In the genomic region with DNA sequence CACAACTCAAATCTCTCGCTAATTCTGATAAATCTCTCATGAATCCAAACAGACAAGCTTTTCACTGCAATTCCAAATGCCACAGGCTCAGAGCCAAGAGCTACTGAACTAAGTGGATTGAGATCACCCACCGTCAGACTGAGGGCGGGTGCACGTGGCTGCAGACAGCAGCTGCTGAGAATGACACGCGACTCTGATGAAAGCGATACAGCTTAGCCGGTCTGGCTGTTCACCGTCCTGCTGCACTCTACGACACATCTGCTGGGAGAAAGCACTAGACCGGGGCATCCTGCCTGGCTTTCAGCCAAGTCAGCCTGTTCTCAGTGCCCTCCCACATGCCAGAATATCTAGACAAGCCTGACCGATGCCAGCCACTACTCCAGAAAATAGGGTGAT, we compare ENCODE assay signal across 2 cellular contexts.
TF ChIP-seq lines count a peak whose summit lies in the region.

No MANE protein-coding gene starts in this region.

TF ChIP-seq in IMR-90, 13 proteins besides CTCF, POLR2A, EP300 and RAD21 (continued from another document):
- TF ChIP-seq ELK1 (IDR thresholded peaks at IDR 0.05; ENCODE audit: borderline replicate concordance, low read depth, low read length) (no peak), SMC3 (IDR thresholded peaks at IDR 0.05; ENCODE audit: low read depth, low read length) (no peak), MXI1 (IDR thresholded peaks at IDR 0.05; ENCODE audit: borderline replicate concordance, low read depth, low read length) (peak; percentile 93), BHLHE40 (IDR thresholded peaks at IDR 0.05; ENCODE audit: low read depth, low read length) (peak; percentile 98), MAFK (IDR thresholded peaks at IDR 0.05; ENCODE audit: low read depth, low read length) (no peak), MAZ (IDR thresholded peaks at IDR 0.05; ENCODE audit: borderline replicate concordance, low read depth, low read length) (no peak), RFX5 (IDR thresholded peaks at IDR 0.05; ENCODE audit: low read depth, low read length) (no peak), CHD1 (IDR thresholded peaks at IDR 0.05; ENCODE audit: low read depth, low read length) (no peak), FOS (IDR thresholded peaks at IDR 0.05; ENCODE audit: low read depth, low read length) (no peak), NFE2L2 (IDR thresholded peaks at IDR 0.05; ENCODE audit: low read depth, low read length) (no peak), CEBPB (IDR thresholded peaks at IDR 0.05; ENCODE audit: low read depth, low read length) (peak; percentile 37; the same call in 1 of the 2 replicates)

TF ChIP-seq in SK-N-SH treated with all-trans-retinoic acid at 6 μM for 48 hours, 23 proteins besides CTCF, POLR2A, EP300 and RAD21 (continued from another document):
- TF ChIP-seq CSDC2 (CRISPR knock-in tag; IDR thresholded peaks at IDR 0.05) = 0 out of 2 replicates have a peak, but pooled peaks have one; percentile 35
- no peak for TF ChIP-seq ZNF565 (CRISPR knock-in tag; conservative IDR thresholded peaks at IDR 0.05; ENCODE audit: low read depth)
- no peak for TF ChIP-seq GLIS3 (CRISPR knock-in tag; IDR thresholded peaks at IDR 0.05)
- no peak for TF ChIP-seq ZNF8 (CRISPR knock-in tag; IDR thresholded peaks at IDR 0.05)
- TF ChIP-seq, protein P1, sequence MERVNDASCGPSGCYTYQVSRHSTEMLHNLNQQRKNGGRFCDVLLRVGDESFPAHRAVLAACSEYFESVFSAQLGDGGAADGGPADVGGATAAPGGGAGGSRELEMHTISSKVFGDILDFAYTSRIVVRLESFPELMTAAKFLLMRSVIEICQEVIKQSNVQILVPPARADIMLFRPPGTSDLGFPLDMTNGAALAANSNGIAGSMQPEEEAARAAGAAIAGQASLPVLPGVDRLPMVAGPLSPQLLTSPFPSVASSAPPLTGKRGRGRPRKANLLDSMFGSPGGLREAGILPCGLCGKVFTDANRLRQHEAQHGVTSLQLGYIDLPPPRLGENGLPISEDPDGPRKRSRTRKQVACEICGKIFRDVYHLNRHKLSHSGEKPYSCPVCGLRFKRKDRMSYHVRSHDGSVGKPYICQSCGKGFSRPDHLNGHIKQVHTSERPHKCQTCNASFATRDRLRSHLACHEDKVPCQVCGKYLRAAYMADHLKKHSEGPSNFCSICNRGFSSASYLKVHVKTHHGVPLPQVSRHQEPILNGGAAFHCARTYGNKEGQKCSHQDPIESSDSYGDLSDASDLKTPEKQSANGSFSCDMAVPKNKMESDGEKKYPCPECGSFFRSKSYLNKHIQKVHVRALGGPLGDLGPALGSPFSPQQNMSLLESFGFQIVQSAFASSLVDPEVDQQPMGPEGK (CRISPR knock-in tag; IDR thresholded peaks at IDR 0.05; ENCODE audit: borderline replicate concordance) = no peak
- TF ChIP-seq PPARA (CRISPR knock-in tag; IDR thresholded peaks at IDR 0.05; ENCODE audit: borderline replicate concordance) = no peak
- TF ChIP-seq ZNF70 (CRISPR knock-in tag; IDR thresholded peaks at IDR 0.05) = no peak
- no peak for TF ChIP-seq BACH2 (CRISPR knock-in tag; IDR thresholded peaks at IDR 0.05; ENCODE audit: borderline replicate concordance)
- TF ChIP-seq SNAI2 (CRISPR knock-in tag; IDR thresholded peaks at IDR 0.05) = no peak; the same call in 1 of the 2 replicates
- no peak for TF ChIP-seq ESRRG (CRISPR knock-in tag; IDR thresholded peaks at IDR 0.05)
- TF ChIP-seq CSRNP3 (CRISPR knock-in tag; IDR thresholded peaks at IDR 0.05) = no peak
- peak; percentile 56; the same call in 1 of the 2 replicates for TF ChIP-seq ZFP3 (CRISPR knock-in tag; IDR thresholded peaks at IDR 0.05)
- TF ChIP-seq, protein P2, sequence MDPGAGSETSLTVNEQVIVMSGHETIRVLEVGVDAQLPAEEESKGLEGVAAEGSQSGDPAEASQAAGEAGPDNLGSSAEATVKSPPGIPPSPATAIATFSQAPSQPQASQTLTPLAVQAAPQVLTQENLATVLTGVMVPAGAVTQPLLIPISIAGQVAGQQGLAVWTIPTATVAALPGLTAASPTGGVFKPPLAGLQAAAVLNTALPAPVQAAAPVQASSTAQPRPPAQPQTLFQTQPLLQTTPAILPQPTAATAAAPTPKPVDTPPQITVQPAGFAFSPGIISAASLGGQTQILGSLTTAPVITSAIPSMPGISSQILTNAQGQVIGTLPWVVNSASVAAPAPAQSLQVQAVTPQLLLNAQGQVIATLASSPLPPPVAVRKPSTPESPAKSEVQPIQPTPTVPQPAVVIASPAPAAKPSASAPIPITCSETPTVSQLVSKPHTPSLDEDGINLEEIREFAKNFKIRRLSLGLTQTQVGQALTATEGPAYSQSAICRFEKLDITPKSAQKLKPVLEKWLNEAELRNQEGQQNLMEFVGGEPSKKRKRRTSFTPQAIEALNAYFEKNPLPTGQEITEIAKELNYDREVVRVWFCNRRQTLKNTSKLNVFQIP (CRISPR knock-in tag; IDR thresholded peaks at IDR 0.05; ENCODE audit: borderline replicate concordance, low read depth) = no peak
- TF ChIP-seq, protein P3, sequence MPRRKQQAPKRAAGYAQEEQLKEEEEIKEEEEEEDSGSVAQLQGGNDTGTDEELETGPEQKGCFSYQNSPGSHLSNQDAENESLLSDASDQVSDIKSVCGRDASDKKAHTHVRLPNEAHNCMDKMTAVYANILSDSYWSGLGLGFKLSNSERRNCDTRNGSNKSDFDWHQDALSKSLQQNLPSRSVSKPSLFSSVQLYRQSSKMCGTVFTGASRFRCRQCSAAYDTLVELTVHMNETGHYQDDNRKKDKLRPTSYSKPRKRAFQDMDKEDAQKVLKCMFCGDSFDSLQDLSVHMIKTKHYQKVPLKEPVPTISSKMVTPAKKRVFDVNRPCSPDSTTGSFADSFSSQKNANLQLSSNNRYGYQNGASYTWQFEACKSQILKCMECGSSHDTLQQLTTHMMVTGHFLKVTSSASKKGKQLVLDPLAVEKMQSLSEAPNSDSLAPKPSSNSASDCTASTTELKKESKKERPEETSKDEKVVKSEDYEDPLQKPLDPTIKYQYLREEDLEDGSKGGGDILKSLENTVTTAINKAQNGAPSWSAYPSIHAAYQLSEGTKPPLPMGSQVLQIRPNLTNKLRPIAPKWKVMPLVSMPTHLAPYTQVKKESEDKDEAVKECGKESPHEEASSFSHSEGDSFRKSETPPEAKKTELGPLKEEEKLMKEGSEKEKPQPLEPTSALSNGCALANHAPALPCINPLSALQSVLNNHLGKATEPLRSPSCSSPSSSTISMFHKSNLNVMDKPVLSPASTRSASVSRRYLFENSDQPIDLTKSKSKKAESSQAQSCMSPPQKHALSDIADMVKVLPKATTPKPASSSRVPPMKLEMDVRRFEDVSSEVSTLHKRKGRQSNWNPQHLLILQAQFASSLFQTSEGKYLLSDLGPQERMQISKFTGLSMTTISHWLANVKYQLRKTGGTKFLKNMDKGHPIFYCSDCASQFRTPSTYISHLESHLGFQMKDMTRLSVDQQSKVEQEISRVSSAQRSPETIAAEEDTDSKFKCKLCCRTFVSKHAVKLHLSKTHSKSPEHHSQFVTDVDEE (CRISPR knock-in tag; IDR thresholded peaks at IDR 0.05) = peak; percentile 94
- TF ChIP-seq TCF4 (CRISPR knock-in tag; IDR thresholded peaks at IDR 0.05; ENCODE audit: borderline replicate concordance) = peak; percentile 91
- TF ChIP-seq TOX (CRISPR knock-in tag; IDR thresholded peaks at IDR 0.05; ENCODE audit: borderline replicate concordance) = no peak
- no peak for TF ChIP-seq OSR1 (CRISPR knock-in tag; IDR thresholded peaks at IDR 0.05)
- TF ChIP-seq ISL1 (CRISPR knock-in tag; IDR thresholded peaks at IDR 0.05) = peak; percentile 64
- TF ChIP-seq RARB (CRISPR knock-in tag; IDR thresholded peaks at IDR 0.05) = no peak
